ENCODE assay signal across 1 cellular context in the genomic region with DNA sequence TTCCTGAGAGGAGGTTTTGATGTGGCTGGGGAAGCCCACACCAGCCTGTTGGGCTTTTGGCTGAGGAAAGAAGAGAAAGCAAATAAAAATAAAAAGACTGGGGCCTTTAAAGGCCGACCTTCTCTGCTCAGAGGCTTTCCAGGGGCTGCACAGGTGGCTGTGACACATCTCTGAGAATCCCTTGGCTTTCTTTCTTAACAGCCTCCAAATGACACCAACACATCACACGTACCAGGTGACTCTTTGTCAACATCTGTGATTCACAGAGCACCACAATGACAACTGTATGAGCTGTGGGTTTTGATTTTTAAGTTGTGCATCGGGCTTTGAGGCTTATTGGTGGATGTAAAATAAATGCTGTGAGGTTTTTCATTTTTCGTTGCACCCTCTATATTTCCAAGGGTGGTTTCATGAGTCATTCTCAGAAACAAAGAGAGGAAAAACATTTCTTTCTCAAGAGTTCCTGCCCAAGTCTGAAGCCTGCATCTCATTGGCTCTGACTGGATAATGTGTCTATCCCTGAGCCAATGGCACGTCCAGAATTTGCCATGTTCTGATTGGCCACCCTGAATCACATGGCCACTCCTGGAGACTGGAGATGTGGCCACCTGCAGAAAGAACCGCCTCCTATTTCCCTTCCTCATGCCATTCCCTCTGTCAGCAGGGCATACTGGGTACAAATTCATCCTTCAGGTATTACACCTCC.
TF ChIP-seq lines count a peak whose summit lies in the region.

No MANE protein-coding gene starts in this region.

TF ChIP-seq in K562, 482 proteins besides CTCF, POLR2A, EP300 and RAD21 (continued from another document):
- no peak for TF ChIP-seq HOMEZ (CRISPR knock-in tag; IDR thresholded peaks at IDR 0.05)
- TF ChIP-seq TBP (optimal IDR thresholded peaks at IDR 0.05; ENCODE audit: low read depth, low read length): no peak
- TF ChIP-seq ZNF282 (CRISPR knock-in tag; IDR thresholded peaks at IDR 0.05): no peak
- TF ChIP-seq CSDE1 (IDR thresholded peaks at IDR 0.05): no peak
- no peak for TF ChIP-seq CHD7 (IDR thresholded peaks at IDR 0.05; ENCODE audit: low read depth, low read length)
- TF ChIP-seq SNRNP70 (optimal IDR thresholded peaks at IDR 0.05; ENCODE audit: low read depth, low read length): no peak
